In genomic region chr20:41572010-41572572, GRCh38 we compare ENCODE assay signal across 16 cellular contexts. TPM values are rescaled to one million over a fixed set of nuclear protein-coding genes. Genes with fewer than 3 reads are reported as not detected.
DNase-seq lines count a peak whose midpoint lies in the region; ATAC-seq and TF ChIP-seq lines count a peak whose summit lies in the region.
"Had no signal": no experiment of that assay in that cellular context is flagged by ENCODE, and none has a peak within 500 bp of the region (broad histone marks: within the 10 kb centered on the region; RNA-seq: fewer than 3 reads in every experiment).

No MANE protein-coding gene starts in this region.

- TF ChIP-seq CTCF in LNCaP clone FGC (IDR thresholded peaks at IDR 0.05; ENCODE audit: control insufficient read depth, extremely low read depth, insufficient read depth) = peak; percentile 38
- TF ChIP-seq CTCF in brain microvascular endothelial cell (IDR thresholded peaks at IDR 0.05; ENCODE audit: low read depth, low read length, missing control alignments) = peak; percentile 66
- TF ChIP-seq CTCF in ovary (IDR thresholded peaks at IDR 0.05) = no peak

- no peak for TF ChIP-seq EP300 in ovary (IDR thresholded peaks at IDR 0.05)

- no peak for TF ChIP-seq POLR2A in ovary (IDR thresholded peaks at IDR 0.05)

- in situ Hi-C loops in brain microvascular endothelial cell (cut with HindIII; ENCODE audit: low pct_ligation_motif_present, low sequenced_read_pairs) = no loop called here

- 80 to 90% (median 89%) methylated on average over 3 of the region's 3 CpGs for WGBS in ovary, 3 donors

- DNase-seq in NCI-H748 (lab: John Stamatoyannopoulos, UW; ENCODE audit: unreplicated experiment) (peak; percentile 29), NCI-H748 treated with DMSO at 0.1 percent for 48 hours (lab: John Stamatoyannopoulos, UW) (no peak), LNCaP clone FGC (ENCODE audit: low read depth) (peak; percentile 44), brain microvascular endothelial cell (no peak), lung microvascular endothelial cell (ENCODE audit: low read depth in 2 of 2) (peak; percentile 12 to 53), ovary (no peak)
- no peak for DNase-seq in activated CD8-positive, alpha-beta memory T cell treated with anti-CD3 and anti-CD28 coated beads, Interleukin-2, amount 50 U/mL, for 48 hours
- DNase-seq: activated CD4-positive, alpha-beta T cell treated with anti-CD3 and anti-CD28 coated beads, Interleukin-2, amount 10 ng/mL, durations not matched to agents 24 days and 14 days; activated T-cell treated with anti-CD3 and anti-CD28 coated beads, Interleukin-2, amount 50 U/mL, for 1 hour; cortex of kidney; DMS53; NCI-H1092; NCI-H524; testis had no signal

- intact Hi-C loops in ovary (cut with DNase I) = no loop called here

- H3K27me3 ChIP-seq in brain microvascular endothelial cell (replicated peaks) = no peaks in the 10 kb centered on the region
- H3K27me3 ChIP-seq in ovary = no peaks in the 10 kb centered on the region
- H3K27me3 ChIP-seq: testis had no signal

- no peak for ATAC-seq in HG03342 (IDR thresholded peaks at IDR 0.05; ENCODE audit: unreplicated experiment)

- H3K4me1 ChIP-seq in ovary (ENCODE audit: insufficient read depth) = peaks cover 30% of the 10 kb centered on the region

- no peaks in the 10 kb centered on the region for H3K9me3 ChIP-seq in ovary
- H3K9me3 ChIP-seq: testis had no signal

- no peak overlapping the region for H3K4me3 ChIP-seq in LNCaP clone FGC (ENCODE audit: low read depth, low read length)
- H3K4me3 ChIP-seq in brain microvascular endothelial cell (ENCODE audit: low read depth, low read length) = no peak overlapping the region
- H3K4me3 ChIP-seq in ovary = no peak overlapping the region
- H3K4me3 ChIP-seq: testis had no signal

- H3K27ac ChIP-seq in brain microvascular endothelial cell (no peak overlapping the region), ovary (no peak overlapping the region)
- H3K27ac ChIP-seq: RWPE1, testis had no signal

- H3K36me3 ChIP-seq in brain microvascular endothelial cell (replicated peaks) = no peaks in the 10 kb centered on the region
- H3K36me3 ChIP-seq in ovary = no peaks in the 10 kb centered on the region

RNA-seq across cellular contexts. Expression of gene CHD6, which starts 46.1 kb away (rescaled TPM):
- total RNA-seq in lung microvascular endothelial cell = 17.9 and 23.0 TPM in 2 replicates
- 10 to 100 TPM; 35.8 to 82.4 (median 60.5) TPM for total RNA-seq in ovary
- 10 to 100 TPM; 12.1 to 27.7 TPM for polyA plus RNA-seq in ovary

Comparison
In these comparisons a context has a peak if more than half of its experiments do, and no peak if none do; other contexts are left out.
1. DNase-seq: peak in NCI-H748 (single experiment), LNCaP clone FGC (single experiment) and lung microvascular endothelial cell (2 of 2); none in NCI-H748 treated with DMSO at 0.1 percent for 48 hours (single experiment), brain microvascular endothelial cell (single experiment), activated CD8-positive, alpha-beta memory T cell treated with anti-CD3 and anti-CD28 coated beads, Interleukin-2, amount 50 U/mL, for 48 hours (single experiment) and ovary (0 of 5).
2. CTCF ChIP-seq: peak in LNCaP clone FGC (single experiment) and brain microvascular endothelial cell (single experiment); none in ovary (0 of 3).